ENCODE assay signal across 12 cellular contexts in the genomic region with DNA sequence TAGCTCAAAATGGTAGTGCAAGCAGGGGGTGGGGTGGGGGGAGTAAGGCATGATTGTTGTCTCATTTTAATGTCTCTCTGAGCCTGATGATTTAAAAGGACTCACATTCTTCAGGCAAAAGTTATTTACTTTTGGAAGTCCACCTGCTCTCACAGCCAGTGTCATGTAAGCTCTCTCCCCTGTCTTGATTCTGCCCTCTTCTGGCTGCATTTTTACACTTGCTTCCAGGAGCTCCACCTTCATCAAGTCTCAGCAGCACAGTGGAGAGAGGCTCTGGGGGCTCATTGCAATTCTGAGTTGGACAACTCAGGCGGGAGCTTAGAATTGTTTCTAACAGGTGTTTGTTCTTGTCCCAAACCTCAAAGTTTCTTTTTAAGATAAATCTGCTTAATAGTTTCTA. TPM values are rescaled to one million over a fixed set of nuclear protein-coding genes. Genes with fewer than 3 reads are reported as not detected.
A peak's percentile ranks its signal among the peaks of the same experiment; 100 is the strongest.
DNase-seq lines count a peak whose midpoint lies in the region; ATAC-seq, FAIRE-seq and TF ChIP-seq lines count a peak whose summit lies in the region.
"Had no signal": no experiment of that assay in that cellular context is flagged by ENCODE, and none has a peak within 500 bp of the region (broad histone marks: within the 10 kb centered on the region; RNA-seq: fewer than 3 reads in every experiment).

No MANE protein-coding gene starts in this region.

- no peaks in the 10 kb centered on the region for H3K9me1 ChIP-seq in keratinocyte (ENCODE audit: control insufficient read depth, extremely low read depth, insufficient read depth, low read length)

- no peak overlapping the region for H3K4me2 ChIP-seq in keratinocyte (ENCODE audit: control insufficient read depth, extremely low read depth, insufficient read depth, low read depth, low read length)

- no peak overlapping the region for H3K9ac ChIP-seq in keratinocyte (ENCODE audit: control insufficient read depth, extremely low read depth, insufficient read depth, low read length)

- ATAC-seq in activated CD4-positive, CD25-positive, alpha-beta regulatory T cell treated with anti-CD3 and anti-CD28 coated beads, Interleukin-2, amount 50 U/mL, for 24 hours, result no peak
- ATAC-seq in stimulated activated effector memory CD8-positive, alpha-beta T cell treated with anti-CD3 and anti-CD28 coated beads, Interleukin-12 subunit alpha, Interleukin-12 subunit beta, amount 100 ng/mL, for 72 hours, result no peak
- ATAC-seq in gastrocnemius medialis, result no peak
- ATAC-seq: activated naive CD8-positive, alpha-beta T cell treated with anti-CD3 and anti-CD28 coated beads, Interleukin-2, amount 50 U/mL, for 24 hours had no signal

- H3K4me3 Mint-ChIP-seq in stimulated activated effector memory CD8-positive, alpha-beta T cell treated with anti-CD3 and anti-CD28 coated beads, Interleukin-12 subunit alpha, Interleukin-12 subunit beta, amount 100 ng/mL, for 72 hours, result no peak overlapping the region
- H3K4me3 Mint-ChIP-seq: activated naive CD8-positive, alpha-beta T cell treated with anti-CD3 and anti-CD28 coated beads, Interleukin-2, amount 50 U/mL, for 24 hours had no signal

- intact Hi-C loops in gastrocnemius medialis (cut with DNase I; ENCODE audit: low total_unique reads), result no loop called here

- no peak overlapping the region for H2AFZ ChIP-seq in keratinocyte (ENCODE audit: control insufficient read depth, low read length)

- no peaks in the 10 kb centered on the region for H3K79me2 ChIP-seq in keratinocyte (ENCODE audit: control insufficient read depth, insufficient read depth, low read length)

- TF ChIP-seq CTCF in keratinocyte (optimal IDR thresholded peaks at IDR 0.05 in 1 of 3, IDR thresholded peaks at IDR 0.05 in 1 of 3, conservative IDR thresholded peaks at IDR 0.05 in 1 of 3; ENCODE audit: extremely low read depth in 1 of 3, insufficient read depth in 2 of 3, low read length in 3 of 3) (peak; percentile 36 to 68 (median 46)), gastrocnemius medialis (IDR thresholded peaks at IDR 0.05 in 4 of 5, conservative IDR thresholded peaks at IDR 0.05 in 1 of 5) (no peak)

- no peaks in the 10 kb centered on the region for H3K36me3 ChIP-seq in keratinocyte (ENCODE audit: control insufficient read depth in 2 of 2, extremely low read depth in 1 of 2, insufficient read depth in 2 of 2, low read length in 2 of 2)
- H3K36me3 ChIP-seq in gastrocnemius medialis, result no peaks in the 10 kb centered on the region

- H3K4me3 ChIP-seq in keratinocyte (ENCODE audit: control insufficient read depth in 2 of 3, extremely low read depth in 1 of 3, insufficient read depth in 2 of 3, low read depth in 1 of 3, low read length in 3 of 3) (no peak overlapping the region), gastrocnemius medialis (no peak overlapping the region)

- no peak overlapping the region for H3K27ac ChIP-seq in keratinocyte (ENCODE audit: control insufficient read depth, insufficient read depth, low read length)
- H3K27ac ChIP-seq in gastrocnemius medialis, result no peak overlapping the region

- peak; percentile 26 for FAIRE-seq in keratinocyte (lab: Jason Lieb, UNC)
- FAIRE-seq: GM18507 had no signal

- no peaks in the 10 kb centered on the region for H3K36me3 Mint-ChIP-seq in stimulated activated effector memory CD8-positive, alpha-beta T cell treated with anti-CD3 and anti-CD28 coated beads, Interleukin-12 subunit alpha, Interleukin-12 subunit beta, amount 100 ng/mL, for 72 hours

- H3K4me1 ChIP-seq in keratinocyte (ENCODE audit: control insufficient read depth, extremely low read depth, insufficient read depth, low read length) (peaks cover 20% of the 10 kb centered on the region), gastrocnemius medialis (no peaks in the 10 kb centered on the region)

- H3K27me3 ChIP-seq in keratinocyte (ENCODE audit: control insufficient read depth, extremely low read depth, insufficient read depth, low read length) (no peaks in the 10 kb centered on the region), gastrocnemius medialis (peaks cover 0 to 5% (median 0%) of the 10 kb centered on the region in 3 donors)

- DNase-seq in EL, result peak; percentile 7
- DNase-seq in HPDE6-E6E7 (ENCODE audit: extremely low spot score), result peak; percentile 55
- peak; percentile 52 for DNase-seq in SW480 (ENCODE audit: low spot score)
- DNase-seq in keratinocyte (ENCODE audit: low read depth, low spot score), result no peak
- DNase-seq in stimulated activated effector memory CD8-positive, alpha-beta T cell treated with anti-CD3 and anti-CD28 coated beads, Interleukin-12 subunit alpha, Interleukin-12 subunit beta, amount 100 ng/mL, for 72 hours (ENCODE audit: low spot score in 2 of 2), result no peak
- DNase-seq in AG20443 (ENCODE audit: low spot score), result no peak
- DNase-seq in gastrocnemius medialis, result no peak
- DNase-seq: activated naive CD8-positive, alpha-beta T cell treated with anti-CD3 and anti-CD28 coated beads, Interleukin-2, amount 50 U/mL, for 24 hours; foreskin melanocyte; NCI-H2029 had no signal

- in situ Hi-C loops in gastrocnemius medialis (cut with MboI; ENCODE audit: low sequenced_read_pairs in 4 of 4), result loop anchor here in 2 of 4 donors (25.0 kb wide), 2 partner anchors 284 to 309 kb away; no protein-coding TSS in a partner anchor

- no peak overlapping the region for H3K27ac Mint-ChIP-seq in stimulated activated effector memory CD8-positive, alpha-beta T cell treated with anti-CD3 and anti-CD28 coated beads, Interleukin-12 subunit alpha, Interleukin-12 subunit beta, amount 100 ng/mL, for 72 hours
- H3K27ac Mint-ChIP-seq: activated naive CD8-positive, alpha-beta T cell treated with anti-CD3 and anti-CD28 coated beads, Interleukin-2, amount 50 U/mL, for 24 hours had no signal

- no peaks in the 10 kb centered on the region for H3K9me3 ChIP-seq in keratinocyte (ENCODE audit: control insufficient read depth, low read depth, low read length)
- no peaks in the 10 kb centered on the region for H3K9me3 ChIP-seq in gastrocnemius medialis

- no peaks in the 10 kb centered on the region for H3K9me3 Mint-ChIP-seq in stimulated activated effector memory CD8-positive, alpha-beta T cell treated with anti-CD3 and anti-CD28 coated beads, Interleukin-12 subunit alpha, Interleukin-12 subunit beta, amount 100 ng/mL, for 72 hours
- H3K9me3 Mint-ChIP-seq: activated naive CD8-positive, alpha-beta T cell treated with anti-CD3 and anti-CD28 coated beads, Interleukin-2, amount 50 U/mL, for 24 hours had no signal

- no peaks in the 10 kb centered on the region for H4K20me1 ChIP-seq in keratinocyte (ENCODE audit: control insufficient read depth, extremely low read depth, insufficient read depth, low read length)

- dilution Hi-C loops in keratinocyte (cut with MboI; ENCODE audit: extremely low pct_ligation_motif_present, low sequenced_read_pairs), result no loop called here

- peaks cover 4% of the 10 kb centered on the region for H3K4me1 Mint-ChIP-seq in stimulated activated effector memory CD8-positive, alpha-beta T cell treated with anti-CD3 and anti-CD28 coated beads, Interleukin-12 subunit alpha, Interleukin-12 subunit beta, amount 100 ng/mL, for 72 hours
- H3K4me1 Mint-ChIP-seq: activated naive CD8-positive, alpha-beta T cell treated with anti-CD3 and anti-CD28 coated beads, Interleukin-2, amount 50 U/mL, for 24 hours had no signal

- no peak for TF ChIP-seq POLR2A in gastrocnemius medialis (IDR thresholded peaks at IDR 0.05)

RNA-seq across cellular contexts. Expression of a gene that starts 39.2 kb away (rescaled TPM):
- polyA plus RNA-seq in keratinocyte, result 21.9 to 30.0 TPM (median 28.4 TPM) in 3 replicates
- 18.3 TPM for polyA plus RNA-seq in keratinocyte (2011; ENCODE audit: low read depth)
- 20.5 and 33.1 TPM in 2 replicates for polyA plus RNA-seq in keratinocyte (2011; cell fraction: cytosol; rRNA removed)
- polyA plus RNA-seq in keratinocyte (2011; cell fraction: nucleus; rRNA removed), result 15.7 and 18.8 TPM in 2 replicates
- polyA plus RNA-seq in keratinocyte (2012; ENCODE audit: low replicate concordance), result 18.4 and 21.3 TPM in 2 replicates
- 27.1 to 37.6 TPM (median 34.0 TPM) in 3 replicates for polyA minus RNA-seq in keratinocyte
- polyA minus RNA-seq in keratinocyte (2011; cell fraction: cytosol; rRNA and poly(A)+ RNA removed), result 32.6 TPM
- 18.1 and 46.0 TPM in 2 replicates for polyA minus RNA-seq in keratinocyte (2011; cell fraction: nucleus; rRNA and poly(A)+ RNA removed)
- 10 to 100 TPM in 2 of 4 donors, 1 to 10 TPM in 2; 4.4 to 35.4 (median 9.1) TPM for total RNA-seq in gastrocnemius medialis

Comparison
In these comparisons a context has a peak if more than half of its experiments do, and no peak if none do; other contexts are left out.
1. DNase-seq: peak in EL (single experiment), HPDE6-E6E7 (single experiment) and SW480 (single experiment); none in keratinocyte (single experiment), stimulated activated effector memory CD8-positive, alpha-beta T cell treated with anti-CD3 and anti-CD28 coated beads, Interleukin-12 subunit alpha, Interleukin-12 subunit beta, amount 100 ng/mL, for 72 hours (0 of 2), AG20443 (single experiment) and gastrocnemius medialis (0 of 2).
2. CTCF ChIP-seq: peak in keratinocyte (3 of 3); none in gastrocnemius medialis (0 of 5).